Comparison of ENCODE assay signal across 11 cellular contexts in the genomic region with DNA sequence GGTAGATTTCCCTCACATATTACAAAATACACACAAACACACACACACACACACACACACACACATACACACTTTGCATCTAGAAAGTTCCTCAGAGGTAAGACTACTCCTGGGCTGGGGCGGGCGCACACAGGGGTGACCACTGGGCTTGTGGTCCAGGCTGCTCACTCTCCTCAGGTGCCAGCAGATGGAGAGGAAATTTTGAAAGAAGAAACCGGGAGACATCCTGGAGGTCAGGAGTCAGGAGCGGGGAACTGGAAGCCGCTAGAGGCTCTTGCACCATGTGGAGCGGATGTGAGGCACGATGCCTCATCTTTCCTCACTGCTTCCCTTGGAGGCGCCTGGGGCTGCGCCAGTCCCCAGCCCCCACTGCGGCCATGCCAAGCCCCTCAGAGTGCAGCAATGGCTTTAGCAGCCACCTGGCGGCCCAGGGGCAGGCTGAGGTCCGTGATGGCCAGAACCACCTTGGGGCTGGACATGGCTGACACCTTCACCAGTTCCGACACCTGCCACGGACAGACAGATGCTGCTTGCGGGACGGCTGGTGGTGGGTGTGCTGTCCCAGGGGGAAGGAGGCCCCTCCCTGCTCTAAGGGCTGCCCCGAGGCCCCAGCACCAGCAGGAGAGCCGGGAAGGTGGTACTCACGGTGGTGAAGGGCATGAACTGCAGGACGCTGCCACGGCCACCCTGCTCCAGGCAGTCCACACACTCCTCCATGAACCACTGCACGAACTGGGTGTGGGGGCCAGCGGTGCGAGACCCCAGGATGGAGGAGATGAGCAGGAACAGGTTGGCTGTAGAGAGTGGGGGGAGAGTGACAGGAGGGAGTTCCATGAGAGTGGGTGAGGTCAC. TPM values are rescaled to one million over a fixed set of nuclear protein-coding genes. Genes with fewer than 3 reads are reported as not detected.
A peak's percentile ranks its signal among the peaks of the same experiment; 100 is the strongest.
DNase-seq lines count a peak whose midpoint lies in the region; ATAC-seq and TF ChIP-seq lines count a peak whose summit lies in the region.
"Had no signal": no experiment of that assay in that cellular context is flagged by ENCODE, and none has a peak within 500 bp of the region (broad histone marks: within the 10 kb centered on the region; RNA-seq: fewer than 3 reads in every experiment).

No MANE protein-coding gene starts in this region.

- no peaks in the 10 kb centered on the region for H3K9me3 Mint-ChIP-seq in brain

- TF ChIP-seq CTCF in brain (conservative IDR thresholded peaks at IDR 0.05) (no peak), hepatocyte (IDR thresholded peaks at IDR 0.05; ENCODE audit: poor library complexity) (no peak), tibial artery (IDR thresholded peaks at IDR 0.05) (no peak)

- H3K27me3 Mint-ChIP-seq in brain: peaks cover 4% of the 10 kb centered on the region

- H2AFZ ChIP-seq in hepatocyte: no peak overlapping the region

- H3K79me2 ChIP-seq in hepatocyte: no peaks in the 10 kb centered on the region

- peak overlapping the region; percentile 54 to 96 (median 89) for H3K27ac Mint-ChIP-seq in brain

- H3K27me3 ChIP-seq in hepatocyte (no peaks in the 10 kb centered on the region), tibial artery (no peaks in the 10 kb centered on the region)

- WGBS in hepatocyte (ENCODE audit: low lambda C conversion rate, missing lambda C conversion rate): 83% methylated on average over 24 of the region's 24 CpGs

- H4K20me1 ChIP-seq in hepatocyte (ENCODE audit: insufficient read depth, poor library complexity, severe bottlenecking): no peaks in the 10 kb centered on the region

- DNase-seq in HT1080 (ENCODE audit: low read depth) (peak; percentile 41), hepatocyte (ENCODE audit: low spot score) (peak; percentile 4), tibial artery (no peak), NCI-H345 (lab: John Stamatoyannopoulos, UW) (no peak), UCSD-AML1 (lab: John Stamatoyannopoulos, UW; ENCODE audit: unreplicated experiment) (no peak)
- DNase-seq: activated CD8-positive, alpha-beta memory T cell treated with anti-CD3 and anti-CD28 coated beads for 24 hours; NCI-H2107; SHP77 had no signal

- no peak overlapping the region for H3K4me2 ChIP-seq in hepatocyte

- H3K27ac ChIP-seq in hepatocyte (no peak overlapping the region), tibial artery (peak overlapping the region; percentile 54 to 55)

- H3K4me3 Mint-ChIP-seq in brain: peak overlapping the region in 2 of 5 experiments; percentile 31 to 62

- no peak for ATAC-seq in GM21390 (IDR thresholded peaks at IDR 0.05; ENCODE audit: unreplicated experiment)

- H3K9me2 ChIP-seq in hepatocyte (replicated peaks; ENCODE audit: insufficient read depth): no peaks in the 10 kb centered on the region

- H3K9me3 ChIP-seq in hepatocyte (ENCODE audit: low read depth) (no peaks in the 10 kb centered on the region), tibial artery (no peaks in the 10 kb centered on the region)

- intact Hi-C loops in tibial artery (cut with DNase I; ENCODE audit: low total_unique reads): loop anchor here (10.0 kb wide), 1 partner anchor 255 kb away; no protein-coding TSS in a partner anchor

- no peak overlapping the region for H3K4me3 ChIP-seq in hepatocyte
- no peak overlapping the region for H3K4me3 ChIP-seq in tibial artery

- H3K4me1 ChIP-seq in hepatocyte (ENCODE audit: insufficient read depth) (peaks cover 12% of the 10 kb centered on the region), tibial artery (peaks cover 0 to 52% (median 19%) of the 10 kb centered on the region in 4 donors)

- peaks cover 33% of the 10 kb centered on the region for H3K36me3 Mint-ChIP-seq in brain

- no peaks in the 10 kb centered on the region for H3K36me3 ChIP-seq in hepatocyte (replicated peaks; ENCODE audit: insufficient read depth, low read depth)
- peaks cover 25 to 51% (median 38%) of the 10 kb centered on the region in 3 donors for H3K36me3 ChIP-seq in tibial artery

- peaks cover 49% of the 10 kb centered on the region for H3K4me1 Mint-ChIP-seq in brain

RNA-seq across cellular contexts. Expression of gene CSF3, which starts 4.1 kb away (rescaled TPM):
- total RNA-seq in HT1080 (2014; rRNA removed; shearing (Covaris generic)): not detected in 2 replicates
- not detected in 2 replicates for polyA plus RNA-seq in HT1080 (2015; cell fraction: cytosol; rRNA removed)
- polyA plus RNA-seq in HT1080 (2015; cell fraction: nucleus; rRNA removed): 0.12 TPM in 1 of 2 replicates, not detected in the other
- polyA plus RNA-seq in brain (ENCODE audit: insufficient read depth, low read depth, low replicate concordance) (0.25 TPM), hepatocyte (0.36 TPM in 1 of 2 replicates, not detected in the other)
- 0.12 TPM in 1 of 2 replicates, not detected in the other for total RNA-seq in hepatocyte

RNA-seq across cellular contexts. Expression of gene MED24, which starts 34.8 kb away (rescaled TPM):
- 35.9 and 38.3 TPM in 2 replicates for total RNA-seq in HT1080 (2014; rRNA removed; shearing (Covaris generic))
- polyA plus RNA-seq in HT1080 (2015; cell fraction: cytosol; rRNA removed): 34.0 and 38.7 TPM in 2 replicates
- 113 and 130 TPM in 2 replicates for polyA plus RNA-seq in HT1080 (2015; cell fraction: nucleus; rRNA removed)
- polyA plus RNA-seq in brain (ENCODE audit: insufficient read depth, low read depth, low replicate concordance) (95.0 TPM), hepatocyte (69.8 and 69.9 TPM in 2 replicates)
- total RNA-seq in hepatocyte: 55.7 and 66.8 TPM in 2 replicates

RNA-seq across cellular contexts. Expression of gene PSMD3, which starts 38.8 kb away (rescaled TPM):
- 229 and 243 TPM in 2 replicates for total RNA-seq in HT1080 (2014; rRNA removed; shearing (Covaris generic))
- 134 and 150 TPM in 2 replicates for polyA plus RNA-seq in HT1080 (2015; cell fraction: cytosol; rRNA removed)
- 173 and 191 TPM in 2 replicates for polyA plus RNA-seq in HT1080 (2015; cell fraction: nucleus; rRNA removed)
- polyA plus RNA-seq in brain (ENCODE audit: insufficient read depth, low read depth, low replicate concordance): 166 TPM
- total RNA-seq in hepatocyte: 71.9 and 92.1 TPM in 2 replicates
- 114 and 124 TPM in 2 replicates for polyA plus RNA-seq in hepatocyte

RNA-seq across cellular contexts. Expression of gene THRA, which starts 43.4 kb away (rescaled TPM):
- total RNA-seq in HT1080 (2014; rRNA removed; shearing (Covaris generic)): 12.6 and 14.8 TPM in 2 replicates
- 8.7 and 9.2 TPM in 2 replicates for polyA plus RNA-seq in HT1080 (2015; cell fraction: cytosol; rRNA removed)
- polyA plus RNA-seq in HT1080 (2015; cell fraction: nucleus; rRNA removed): 7.0 and 8.7 TPM in 2 replicates
- polyA plus RNA-seq in brain (ENCODE audit: insufficient read depth, low read depth, low replicate concordance) (176 TPM), hepatocyte (20.7 and 22.5 TPM in 2 replicates)
- total RNA-seq in hepatocyte: 35.3 and 40.2 TPM in 2 replicates

RNA-seq across cellular contexts. Expression of gene GSDMA, which starts 56.6 kb away (rescaled TPM):
- not detected in 2 replicates for total RNA-seq in HT1080 (2014; rRNA removed; shearing (Covaris generic))
- 0.05 TPM in 1 of 2 replicates, not detected in the other for polyA plus RNA-seq in HT1080 (2015; cell fraction: cytosol; rRNA removed)
- polyA plus RNA-seq in HT1080 (2015; cell fraction: nucleus; rRNA removed): not detected in 2 replicates
- polyA plus RNA-seq in brain (ENCODE audit: insufficient read depth, low read depth, low replicate concordance) (not detected), hepatocyte (0.08 and 0.21 TPM in 2 replicates)
- 0.08 TPM in 1 of 2 replicates, not detected in the other for total RNA-seq in hepatocyte
- total RNA-seq: cerebellum had no signal

Comparison
In these comparisons a context has a peak if more than half of its experiments do, and no peak if none do; other contexts are left out.
1. DNase-seq: peak in HT1080 (single experiment) and hepatocyte (single experiment); none in tibial artery (0 of 2), NCI-H345 (single experiment) and UCSD-AML1 (single experiment).